19 cellular contexts compared by ENCODE assay signal in the genomic region with DNA sequence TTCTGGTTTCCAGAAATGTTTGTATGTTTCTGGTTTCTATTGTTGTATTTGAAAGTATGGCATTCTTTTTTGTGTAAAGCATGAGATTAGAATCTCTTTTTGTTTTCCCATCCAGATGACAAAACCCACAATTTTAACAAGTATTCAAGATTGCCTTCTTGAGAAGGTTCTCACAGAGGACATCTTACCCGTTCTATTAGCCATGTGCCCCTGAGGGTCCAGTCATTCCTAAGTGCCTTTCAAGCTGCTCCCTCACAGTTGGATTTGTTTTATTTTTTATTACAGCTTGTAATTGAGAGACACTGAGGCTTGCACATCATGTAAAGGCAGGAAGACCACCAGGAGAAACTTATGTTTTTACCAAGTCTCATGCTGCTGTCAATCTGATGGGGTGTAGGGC. TPM values are rescaled to one million over a fixed set of nuclear protein-coding genes. Genes with fewer than 3 reads are reported as not detected.
"Had no signal": no experiment of that assay in that cellular context is flagged by ENCODE, and none has a peak within 500 bp of the region (broad histone marks: within the 10 kb centered on the region; RNA-seq: fewer than 3 reads in every experiment).

No MANE protein-coding gene starts in this region.

- H3K9ac ChIP-seq: SK-N-SH had no signal

- H3K27ac ChIP-seq: HL-60, RWPE1 had no signal

- H3K9me3 ChIP-seq: SK-N-SH had no signal

- DNase-seq: KBM-7, MV-4-11, NCI-H1048, NCI-H1105, NCI-H1417, NCI-H1436 treated with DMSO at 0.1 percent for 48 hours, NCI-H1694, NCI-H187 treated with DMSO at 0.1 percent for 48 hours, NCI-H2029 treated with DMSO at 0.1 percent for 48 hours, NCI-H2227 treated with DMSO at 0.1 percent for 48 hours, NCI-H524, NCI-H526 treated with DMSO at 0.1 percent for 48 hours, NCI-H774, SHP77, SK-N-SH, SW 1271 had no signal

- H3K4me2 ChIP-seq: SK-N-SH had no signal

RNA-seq across cellular contexts. Expression of a gene that starts 32.0 kb away (rescaled TPM):
- total RNA-seq: SK-MEL-5 had no signal
